ENCODE assay signal across 24 cellular contexts in genomic region chr4:179626687-179627086, GRCh38.
DNase-seq lines count a peak whose midpoint lies in the region; ATAC-seq and TF ChIP-seq lines count a peak whose summit lies in the region.
"Had no signal": no experiment of that assay in that cellular context is flagged by ENCODE, and none has a peak within 500 bp of the region (broad histone marks: within the 10 kb centered on the region; RNA-seq: fewer than 3 reads in every experiment).

No MANE protein-coding gene starts in this region.

- CTCF ChIA-PET in OCI-LY7 (lab: Charles Lee; ENCODE audit: unreplicated experiment), result no interaction called here
- CTCF ChIA-PET in naive thymus-derived CD4-positive, alpha-beta T cell (lab: Charles Lee), result interaction anchor here (0.6 kb wide), 1 partner anchor 246 kb away, joined by 3 read pairs; no protein-coding TSS in a partner anchor

- no peak overlapping the region for H3K27ac ChIP-seq in OCI-LY7 (ENCODE audit: low read depth, low read length, poor library complexity, severe bottlenecking)
- no peak overlapping the region for H3K27ac ChIP-seq in naive thymus-derived CD4-positive, alpha-beta T cell (ENCODE audit: low read depth, low read length)
- H3K27ac ChIP-seq: A549; BLaER1 treated with 17β-estradiol and CSF1 and Interleukin-3, amounts not matched to agents 10 nM and 100 nM; body of pancreas; colonic mucosa; hepatocyte; ovary; sigmoid colon; SK-N-MC; tibial nerve had no signal

- no peak for ATAC-seq in GM21529 (IDR thresholded peaks at IDR 0.05; ENCODE audit: unreplicated experiment)
- ATAC-seq in naive thymus-derived CD4-positive, alpha-beta T cell, result no peak
- ATAC-seq: A549; body of pancreas; stimulated activated naive B cell treated with anti-CD40 and anti-IgM and Interleukin-4, amounts not matched to agents 10 μg/mL and 1 μg/mL and 100 μg/mL, for 72 hours had no signal

- POLR2A ChIA-PET in OCI-LY7 (lab: Charles Lee), result no interaction called here
- POLR2A ChIA-PET in naive thymus-derived CD4-positive, alpha-beta T cell (lab: Charles Lee), result no interaction called here

- H3K4me3 Mint-ChIP-seq in endothelial cell (ENCODE audit: unreplicated experiment), result no peak overlapping the region
- no peak overlapping the region for H3K4me3 Mint-ChIP-seq in type B pancreatic cell
- H3K4me3 Mint-ChIP-seq in naive thymus-derived CD4-positive, alpha-beta T cell, result no peak overlapping the region
- H3K4me3 Mint-ChIP-seq: activated naive CD8-positive, alpha-beta T cell; stimulated activated naive B cell treated with anti-CD40 and anti-IgM and Interleukin-4, amounts not matched to agents 10 μg/mL and 1 μg/mL and 100 μg/mL, for 72 hours had no signal

- 0 out of 2 replicates have a peak, but pooled peaks have one; percentile 30 for TF ChIP-seq CTCF in OCI-LY7 (conservative IDR thresholded peaks at IDR 0.05; ENCODE audit: low read length)
- peak; percentile 70 for TF ChIP-seq CTCF in endothelial cell (IDR thresholded peaks at IDR 0.05; ENCODE audit: unreplicated experiment)
- TF ChIP-seq CTCF in type B pancreatic cell (conservative IDR thresholded peaks at IDR 0.05), result peak; percentile 55

- intact Hi-C loops in OCI-LY7 (cut with micrococcal nuclease; ENCODE audit: unreplicated experiment), result no loop called here
- intact Hi-C loops in naive thymus-derived CD4-positive, alpha-beta T cell (cut with micrococcal nuclease), result no loop called here

- no peaks in the 10 kb centered on the region for H3K9me3 ChIP-seq in OCI-LY7 (ENCODE audit: low read length)
- H3K9me3 ChIP-seq in naive thymus-derived CD4-positive, alpha-beta T cell (ENCODE audit: control insufficient read depth in 2 of 3, low read length in 3 of 3), result no peaks in the 10 kb centered on the region
- H3K9me3 ChIP-seq: A549; BLaER1 treated with 17β-estradiol and CSF1 and Interleukin-3, amounts not matched to agents 10 nM and 100 nM; body of pancreas; colonic mucosa; ovary; sigmoid colon; tibial nerve had no signal

- no peaks in the 10 kb centered on the region for H3K36me3 ChIP-seq in OCI-LY7 (ENCODE audit: insufficient read depth, low read length)
- H3K36me3 ChIP-seq in naive thymus-derived CD4-positive, alpha-beta T cell (ENCODE audit: control insufficient read depth in 2 of 3, insufficient read depth in 3 of 3, low read length in 3 of 3), result no peaks in the 10 kb centered on the region
- H3K36me3 ChIP-seq: BLaER1 treated with 17β-estradiol and CSF1 and Interleukin-3, amounts not matched to agents 10 nM and 100 nM; colonic mucosa; ovary; sigmoid colon; tibial nerve had no signal

- H3K4me1 Mint-ChIP-seq in endothelial cell (ENCODE audit: unreplicated experiment) (no peaks in the 10 kb centered on the region), type B pancreatic cell (ENCODE audit: unreplicated experiment) (no peaks in the 10 kb centered on the region)
- H3K4me1 Mint-ChIP-seq in naive thymus-derived CD4-positive, alpha-beta T cell, result no peaks in the 10 kb centered on the region
- H3K4me1 Mint-ChIP-seq: stimulated activated naive B cell treated with anti-CD40 and anti-IgM and Interleukin-4, amounts not matched to agents 10 μg/mL and 1 μg/mL and 100 μg/mL, for 72 hours had no signal

- no peak overlapping the region for H3K4me2 ChIP-seq in OCI-LY7 (ENCODE audit: low read length)
- H3K4me2 ChIP-seq: A549; BLaER1 treated with 17β-estradiol and CSF1 and Interleukin-3, amounts not matched to agents 10 nM and 100 nM; hepatocyte had no signal

- H3K9me3 Mint-ChIP-seq in endothelial cell (ENCODE audit: unreplicated experiment) (no peaks in the 10 kb centered on the region), type B pancreatic cell (no peaks in the 10 kb centered on the region)
- H3K9me3 Mint-ChIP-seq in naive thymus-derived CD4-positive, alpha-beta T cell, result no peaks in the 10 kb centered on the region
- H3K9me3 Mint-ChIP-seq: stimulated activated naive B cell treated with anti-CD40 and anti-IgM and Interleukin-4, amounts not matched to agents 10 μg/mL and 1 μg/mL and 100 μg/mL, for 72 hours had no signal

- no peak overlapping the region for H3K4me3 ChIP-seq in OCI-LY7 (ENCODE audit: low read depth, low read length, poor library complexity, severe bottlenecking)
- H3K4me3 ChIP-seq in naive thymus-derived CD4-positive, alpha-beta T cell (ENCODE audit: low read length), result no peak overlapping the region
- H3K4me3 ChIP-seq: A549; BLaER1 treated with 17β-estradiol and CSF1 and Interleukin-3, amounts not matched to agents 10 nM and 100 nM; body of pancreas; colonic mucosa; hepatocyte; ovary; sigmoid colon; SK-N-MC; tibial nerve had no signal

- H3K27me3 Mint-ChIP-seq in endothelial cell (ENCODE audit: unreplicated experiment), result no peaks in the 10 kb centered on the region
- no peaks in the 10 kb centered on the region for H3K27me3 Mint-ChIP-seq in type B pancreatic cell
- no peaks in the 10 kb centered on the region for H3K27me3 Mint-ChIP-seq in naive thymus-derived CD4-positive, alpha-beta T cell
- H3K27me3 Mint-ChIP-seq: activated naive CD8-positive, alpha-beta T cell; stimulated activated naive B cell treated with anti-CD40 and anti-IgM and Interleukin-4, amounts not matched to agents 10 μg/mL and 1 μg/mL and 100 μg/mL, for 72 hours had no signal

- H4K20me1 ChIP-seq in OCI-LY7 (ENCODE audit: insufficient read depth, low read length), result no peaks in the 10 kb centered on the region
- H4K20me1 ChIP-seq: BLaER1 treated with 17β-estradiol and CSF1 and Interleukin-3, amounts not matched to agents 10 nM and 100 nM had no signal

- BruUV-seq in OCI-LY7 (replicated peaks; lab: Mats Ljungman, UMichigan), result no TSS peak

- DNase-seq in NCI-H82 (lab: John Stamatoyannopoulos, UW) (peak; percentile 37), NCI-H82 treated with DMSO at 0.1 percent for 48 hours (lab: John Stamatoyannopoulos, UW; ENCODE audit: unreplicated experiment) (no peak), OCI-LY7 (ENCODE audit: low spot score) (no peak), endothelial cell (ENCODE audit: low spot score) (peak; percentile 24), type B pancreatic cell (ENCODE audit: extremely low spot score, unreplicated experiment) (no peak), SHP77 treated with DMSO at 0.1 percent for 48 hours (lab: John Stamatoyannopoulos, UW) (no peak)
- no peak for DNase-seq in naive thymus-derived CD4-positive, alpha-beta T cell
- DNase-seq: activated CD4-positive, CD25-positive, alpha-beta regulatory T cell treated with anti-CD3 and anti-CD28 coated beads, Interleukin-2, amount 50 U/mL, for 72 hours; body of pancreas; colonic mucosa; DMS153; KG1; NCI-H2029; NCI-H510A; ovary; sigmoid colon; stimulated activated naive B cell treated with anti-CD40 and anti-IgM and Interleukin-4, amounts not matched to agents 10 μg/mL and 1 μg/mL and 100 μg/mL, for 72 hours had no signal

- H3K27ac Mint-ChIP-seq in endothelial cell (ENCODE audit: unreplicated experiment) (no peak overlapping the region), type B pancreatic cell (no peak overlapping the region)
- H3K27ac Mint-ChIP-seq in naive thymus-derived CD4-positive, alpha-beta T cell, result no peak overlapping the region
- H3K27ac Mint-ChIP-seq: activated naive CD8-positive, alpha-beta T cell; stimulated activated naive B cell treated with anti-CD40 and anti-IgM and Interleukin-4, amounts not matched to agents 10 μg/mL and 1 μg/mL and 100 μg/mL, for 72 hours had no signal

- no peak overlapping the region for H2AFZ ChIP-seq in OCI-LY7 (ENCODE audit: low read length)
- H2AFZ ChIP-seq: hepatocyte had no signal

- H3K27me3 ChIP-seq in naive thymus-derived CD4-positive, alpha-beta T cell (ENCODE audit: control insufficient read depth in 2 of 2, insufficient read depth in 2 of 2, low read length in 2 of 2), result no peaks in the 10 kb centered on the region
- H3K27me3 ChIP-seq: BLaER1 treated with 17β-estradiol and CSF1 and Interleukin-3, amounts not matched to agents 10 nM and 100 nM; body of pancreas; colonic mucosa; hepatocyte; ovary; sigmoid colon; tibial nerve had no signal

- H3K36me3 Mint-ChIP-seq in endothelial cell (ENCODE audit: low read depth, unreplicated experiment) (no peaks in the 10 kb centered on the region), type B pancreatic cell (no peaks in the 10 kb centered on the region)
- no peaks in the 10 kb centered on the region for H3K36me3 Mint-ChIP-seq in naive thymus-derived CD4-positive, alpha-beta T cell
- H3K36me3 Mint-ChIP-seq: activated naive CD8-positive, alpha-beta T cell; stimulated activated naive B cell treated with anti-CD40 and anti-IgM and Interleukin-4, amounts not matched to agents 10 μg/mL and 1 μg/mL and 100 μg/mL, for 72 hours had no signal

- no peaks in the 10 kb centered on the region for H3K9me2 ChIP-seq in OCI-LY7 (ENCODE audit: insufficient read depth, low read length)

- H3K79me2 ChIP-seq in OCI-LY7 (ENCODE audit: insufficient read depth, low read depth, low read length), result no peaks in the 10 kb centered on the region
- H3K79me2 ChIP-seq: hepatocyte had no signal

- no peaks in the 10 kb centered on the region for H3K4me1 ChIP-seq in OCI-LY7 (ENCODE audit: insufficient read depth, low read length, poor library complexity, severe bottlenecking)
- H3K4me1 ChIP-seq in naive thymus-derived CD4-positive, alpha-beta T cell (ENCODE audit: control insufficient read depth in 2 of 2, insufficient read depth in 2 of 2, low read length in 2 of 2), result no peaks in the 10 kb centered on the region
- H3K4me1 ChIP-seq: A549, body of pancreas, colonic mucosa, sigmoid colon, tibial nerve had no signal

Comparison
In these comparisons a context has a peak if more than half of its experiments do, and no peak if none do; other contexts are left out.
1. DNase-seq: peak in NCI-H82 (single experiment) and endothelial cell (single experiment); none in NCI-H82 treated with DMSO at 0.1 percent for 48 hours (single experiment), OCI-LY7 (single experiment), type B pancreatic cell (single experiment), SHP77 treated with DMSO at 0.1 percent for 48 hours (single experiment) and naive thymus-derived CD4-positive, alpha-beta T cell (0 of 9).
2. Peak in every context shown above with its lines, with median percentiles within 50 percentile points of each other: CTCF ChIP-seq.